12 cellular contexts compared by ENCODE assay signal in genomic region chr1:109083923-109084322, GRCh38. TPM values are rescaled to one million over a fixed set of nuclear protein-coding genes. Genes with fewer than 3 reads are reported as not detected.
DNase-seq lines count a peak whose midpoint lies in the region; ATAC-seq and TF ChIP-seq lines count a peak whose summit lies in the region.
"Had no signal": no experiment of that assay in that cellular context is flagged by ENCODE, and none has a peak within 500 bp of the region (broad histone marks: within the 10 kb centered on the region; RNA-seq: fewer than 3 reads in every experiment).

No MANE protein-coding gene starts in this region.

- no peaks in the 10 kb centered on the region for H3K79me2 ChIP-seq in trophoblast cell (ENCODE audit: control insufficient read depth, insufficient read depth, low read length, poor library complexity)

- ATAC-seq in HG03139 (IDR thresholded peaks at IDR 0.05; ENCODE audit: unreplicated experiment) (no peak), GM21723 (IDR thresholded peaks at IDR 0.05; ENCODE audit: unreplicated experiment) (no peak)

- peak overlapping the region; percentile 14 for H3K4ac ChIP-seq in trophoblast cell (ENCODE audit: low read depth, low read length)

- no peak overlapping the region for H2BK5ac ChIP-seq in trophoblast cell (ENCODE audit: low read depth, low read length, poor library complexity)

- no peak overlapping the region for H3K18ac ChIP-seq in trophoblast cell (ENCODE audit: low read length)

- H2BK12ac ChIP-seq in trophoblast cell (ENCODE audit: low read length) = no peak overlapping the region

- no CpG with 5 or more reads among the region's 1 CpG for WGBS in trophoblast cell (ENCODE audit: extremely low coverage, insufficient coverage, insufficient read length)

- H2BK120ac ChIP-seq in trophoblast cell (ENCODE audit: insufficient read depth, low read length, poor library complexity) = no peak overlapping the region

- H3K9ac ChIP-seq in trophoblast cell (ENCODE audit: low read length) = no peak overlapping the region
- H3K9ac ChIP-seq: GM23248 had no signal

- no peak overlapping the region for H4K8ac ChIP-seq in trophoblast cell (ENCODE audit: low read depth, low read length)

- peak in 1 of 2 experiments; percentile 71 for DNase-seq in HL-60 (ENCODE audit: low read depth in 1 of 2, low spot score in 1 of 2)
- peak; percentile 75 to 92 for DNase-seq in SJCRH30
- peak; percentile 83 for DNase-seq in epidermal melanocyte (ENCODE audit: insufficient read length, low spot score)
- no peak for DNase-seq in trophoblast cell
- DNase-seq in kidney glomerular epithelial cell (lab: John Stamatoyannopoulos, UW) = no peak
- no peak for DNase-seq in AG08396 (ENCODE audit: low spot score)
- DNase-seq: activated CD8-positive, alpha-beta memory T cell treated with anti-CD3 and anti-CD28 coated beads, Interleukin-2, amount 50 U/mL, for 48 hours; GM23248; NCI-H1436 treated with DMSO at 0.1 percent for 48 hours; NCI-H748 treated with DMSO at 0.1 percent for 48 hours had no signal

- no peak overlapping the region for H4K12ac ChIP-seq in trophoblast cell (ENCODE audit: low read depth, low read length)

- no peaks in the 10 kb centered on the region for H3K79me1 ChIP-seq in trophoblast cell (ENCODE audit: low read length)

- H2AFZ ChIP-seq in trophoblast cell (ENCODE audit: insufficient read depth, low read length, poor library complexity) = no peak overlapping the region
- H2AFZ ChIP-seq: GM23248 had no signal

- H3K23ac ChIP-seq in trophoblast cell (ENCODE audit: low read length) = no peak overlapping the region

- H3K36me3 ChIP-seq in SJCRH30 (no peaks in the 10 kb centered on the region), trophoblast cell (ENCODE audit: control insufficient read depth in 1 of 2, insufficient read depth in 2 of 2, low read length in 2 of 2) (no peaks in the 10 kb centered on the region)

- no peak overlapping the region for H2AK5ac ChIP-seq in trophoblast cell (ENCODE audit: low read length)

- H3K4me3 ChIP-seq in HL-60 (replicated peaks; ENCODE audit: insufficient read depth, low read length) (no peak overlapping the region), SJCRH30 (no peak overlapping the region), trophoblast cell (ENCODE audit: low read depth, low read length) (no peak overlapping the region)
- H3K4me3 ChIP-seq: GM23248 had no signal

- TF ChIP-seq CTCF in HL-60 (IDR thresholded peaks at IDR 0.05; ENCODE audit: insufficient read depth, low read length) = no peak

- no peaks in the 10 kb centered on the region for H3K9me3 ChIP-seq in SJCRH30 (replicated peaks)
- H3K9me3 ChIP-seq in trophoblast cell (ENCODE audit: insufficient read depth, low read depth, low read length) = no peaks in the 10 kb centered on the region

- no peak overlapping the region for H3K4me2 ChIP-seq in trophoblast cell (ENCODE audit: low read length)

- peak overlapping the region; percentile 28 for H3K27ac ChIP-seq in HL-60 (replicated peaks)
- peak overlapping the region; percentile 94 for H3K27ac ChIP-seq in SJCRH30
- no peak overlapping the region for H3K27ac ChIP-seq in trophoblast cell (ENCODE audit: low read depth, low read length)
- H3K27ac ChIP-seq: GM23248 had no signal

- H3K14ac ChIP-seq in trophoblast cell (ENCODE audit: low read length) = no peak overlapping the region

- no peak overlapping the region for H4K91ac ChIP-seq in trophoblast cell (ENCODE audit: low read depth, low read length)

- peaks cover 31% of the 10 kb centered on the region for H3K4me1 ChIP-seq in SJCRH30
- peaks cover 5 to 6% of the 10 kb centered on the region in 2 experiments for H3K4me1 ChIP-seq in trophoblast cell (ENCODE audit: control insufficient read depth in 1 of 2, insufficient read depth in 2 of 2, low read length in 2 of 2)

- H3K27me3 ChIP-seq in HL-60 (ENCODE audit: insufficient read depth, poor library complexity, severe bottlenecking) (no peaks in the 10 kb centered on the region), SJCRH30 (no peaks in the 10 kb centered on the region), trophoblast cell (ENCODE audit: insufficient read depth, low read length) (no peaks in the 10 kb centered on the region)

RNA-seq across cellular contexts. Expression of gene TMEM167B, which starts 6.6 kb away (rescaled TPM):
- total RNA-seq in SJCRH30 (2014; rRNA removed; shearing (Covaris generic)) = 20.7 and 24.7 TPM in 2 replicates
- 25.1 and 27.2 TPM in 2 replicates for polyA plus RNA-seq in trophoblast cell (2013)

RNA-seq across cellular contexts. Expression of gene TAF13, which starts 8.1 kb away (rescaled TPM):
- total RNA-seq in SJCRH30 (2014; rRNA removed; shearing (Covaris generic)) = 52.2 and 54.2 TPM in 2 replicates
- polyA plus RNA-seq in trophoblast cell (2013) = 92.4 and 99.2 TPM in 2 replicates

RNA-seq across cellular contexts. Expression of gene ELAPOR1, which starts 30.0 kb away (rescaled TPM):
- 0.03 TPM in 1 of 2 replicates, not detected in the other for total RNA-seq in SJCRH30 (2014; rRNA removed; shearing (Covaris generic))
- 0.34 and 0.44 TPM in 2 replicates for polyA plus RNA-seq in trophoblast cell (2013)

RNA-seq across cellular contexts. Expression of gene WDR47, which starts 42.0 kb away (rescaled TPM):
- total RNA-seq in SJCRH30 (2014; rRNA removed; shearing (Covaris generic)) = 14.9 and 17.1 TPM in 2 replicates
- polyA plus RNA-seq in trophoblast cell (2013) = 5.7 and 5.8 TPM in 2 replicates

Comparison
In these comparisons a context has a peak if more than half of its experiments do, and no peak if none do; other contexts are left out.
1. DNase-seq: peak in SJCRH30 (2 of 2) and epidermal melanocyte (single experiment); none in trophoblast cell (0 of 2), kidney glomerular epithelial cell (single experiment) and AG08396 (single experiment).